ENCODE assay signal across 1 cellular context in the genomic region with DNA sequence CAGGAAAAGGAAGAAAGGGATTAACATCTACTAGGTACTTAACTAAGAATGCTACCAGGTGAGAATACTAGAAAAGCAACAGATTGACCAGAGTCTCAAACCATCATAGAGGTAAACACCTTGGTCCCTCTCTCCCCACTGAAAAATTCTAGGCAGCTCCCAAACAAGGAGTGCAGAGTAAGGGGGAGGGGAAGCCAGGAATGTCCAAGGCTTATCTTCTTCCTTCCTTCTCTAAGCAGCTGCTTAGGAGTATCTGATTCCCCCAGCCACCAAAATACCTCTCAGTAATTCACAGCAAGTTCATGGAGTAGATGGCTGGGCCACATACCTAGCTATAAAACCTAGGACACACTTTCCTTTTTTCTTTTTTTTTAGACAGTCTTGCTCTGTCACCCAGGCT.
TF ChIP-seq lines count a peak whose summit lies in the region.

No MANE protein-coding gene starts in this region.

TF ChIP-seq in HEK293, 187 proteins besides CTCF, POLR2A, EP300 and RAD21 (continued from another document):
- TF ChIP-seq GFI1B (tag by site-specific recombination; IDR thresholded peaks at IDR 0.05) (no peak), TRIM28 (IDR thresholded peaks at IDR 0.05; ENCODE audit: borderline replicate concordance, low read length) (peak; percentile 62; the same call in 1 of the 2 replicates)
